Comparison of ENCODE assay signal across 22 cellular contexts in the genomic region with DNA sequence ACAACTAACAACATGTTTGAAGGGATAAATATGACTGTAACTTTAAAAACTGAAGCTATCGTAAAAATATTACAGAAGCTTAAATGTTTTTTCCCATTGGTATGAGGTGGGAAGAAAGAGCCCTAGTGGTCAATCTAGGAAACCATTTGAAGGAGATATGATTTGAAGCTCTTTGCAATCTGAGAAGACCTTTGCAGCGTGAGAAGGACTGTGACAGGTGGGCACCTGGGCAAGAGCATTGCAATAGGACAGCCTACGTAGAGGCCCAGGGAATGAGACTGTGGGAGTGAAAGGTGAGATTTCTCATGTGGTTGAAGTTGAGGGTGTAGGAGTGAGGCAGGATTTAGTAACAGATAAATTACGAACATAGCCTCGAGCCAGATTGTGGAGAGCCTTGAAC.
DNase-seq lines count a peak whose midpoint lies in the region; ATAC-seq, FAIRE-seq and TF ChIP-seq lines count a peak whose summit lies in the region.
"Had no signal": no experiment of that assay in that cellular context is flagged by ENCODE, and none has a peak within 500 bp of the region (broad histone marks: within the 10 kb centered on the region; RNA-seq: fewer than 3 reads in every experiment).

No MANE protein-coding gene starts in this region.

- H3K27me3 Mint-ChIP-seq in HFFc6 (ENCODE audit: insufficient read depth) (no peaks in the 10 kb centered on the region), T-helper 17 cell (peaks cover 18% of the 10 kb centered on the region)
- H3K27me3 Mint-ChIP-seq: activated T-cell treated with anti-CD3 and anti-CD28 coated beads, Interleukin-2, amount 50 U/mL, for 24 hours; CD4-positive, alpha-beta T cell had no signal

- H3K4me3 Mint-ChIP-seq in HFFc6 (no peak overlapping the region), T-helper 17 cell (no peak overlapping the region)
- H3K4me3 Mint-ChIP-seq: activated T-cell treated with anti-CD3 and anti-CD28 coated beads, Interleukin-2, amount 50 U/mL, for 24 hours; CD4-positive, alpha-beta T cell; immature natural killer cell had no signal

- H3K9me3 Mint-ChIP-seq in HFFc6: no peaks in the 10 kb centered on the region
- H3K9me3 Mint-ChIP-seq: activated T-cell treated with anti-CD3 and anti-CD28 coated beads, Interleukin-2, amount 50 U/mL, for 24 hours; CD4-positive, alpha-beta T cell had no signal

- DNase-seq in ELR (ENCODE audit: low read depth): peak; percentile 14
- no peak for DNase-seq in HFFc6
- DNase-seq in amniotic epithelial cell (ENCODE audit: low read depth): peak; percentile 39
- DNase-seq in myocyte (ENCODE audit: low read depth): peak; percentile 7
- no peak for DNase-seq in NCI-H146 (lab: John Stamatoyannopoulos, UW)
- DNase-seq in T-helper 17 cell: no peak
- DNase-seq in RCC 7860 (ENCODE audit: low spot score): no peak
- no peak for DNase-seq in NCI-H82 treated with DMSO at 0.1 percent for 48 hours (lab: John Stamatoyannopoulos, UW; ENCODE audit: unreplicated experiment)
- DNase-seq: activated naive CD4-positive, alpha-beta T cell treated with Interleukin-2 at 50 U/mL for 16 hours; activated T-cell treated with anti-CD3 and anti-CD28 coated beads, Interleukin-2, amount 50 U/mL, for 24 hours; amniotic stem cell; CD4-positive, alpha-beta T cell; cortex of kidney; DMS153; immature natural killer cell; left ventricle myocardium inferior; NCI-H526; spleen; stimulated activated CD4-positive, alpha-beta T cell treated with anti-CD3 and anti-CD28 coated beads, Interleukin-4, amount 100 ng/mL, for 1 hour; stimulated activated naive CD4-positive, alpha-beta T cell; testis had no signal

- H3K4me1 Mint-ChIP-seq in HFFc6 (ENCODE audit: low read depth) (peaks cover 19% of the 10 kb centered on the region), T-helper 17 cell (no peaks in the 10 kb centered on the region)
- H3K4me1 Mint-ChIP-seq: immature natural killer cell had no signal

- peak; percentile 56 for TF ChIP-seq CTCF in HFFc6 (IDR thresholded peaks at IDR 0.05)

- H3K27ac Mint-ChIP-seq in HFFc6 (no peak overlapping the region), T-helper 17 cell (no peak overlapping the region)
- H3K27ac Mint-ChIP-seq: activated T-cell treated with anti-CD3 and anti-CD28 coated beads, Interleukin-2, amount 50 U/mL, for 24 hours; CD4-positive, alpha-beta T cell; immature natural killer cell had no signal

- no peaks in the 10 kb centered on the region for H3K36me3 Mint-ChIP-seq in HFFc6 (ENCODE audit: low read depth)
- H3K36me3 Mint-ChIP-seq in T-helper 17 cell (ENCODE audit: low read depth): no peaks in the 10 kb centered on the region
- H3K36me3 Mint-ChIP-seq: immature natural killer cell had no signal

- H3K9me3 ChIP-seq in T-helper 17 cell (ENCODE audit: control insufficient read depth, low read length, poor library complexity, severe bottlenecking): no peaks in the 10 kb centered on the region
- H3K9me3 ChIP-seq: left ventricle myocardium inferior, spleen, testis had no signal

- no peak for FAIRE-seq in RCC 7860 (lab: Jason Lieb, UNC)

- ATAC-seq in T-helper 17 cell: no peak
- ATAC-seq: Right ventricle myocardium inferior had no signal

Comparison
In these comparisons a context has a peak if more than half of its experiments do, and no peak if none do; other contexts are left out.
1. DNase-seq: peak in ELR (single experiment), amniotic epithelial cell (single experiment) and myocyte (single experiment); none in HFFc6 (single experiment), NCI-H146 (single experiment), T-helper 17 cell (0 of 3), RCC 7860 (single experiment) and NCI-H82 treated with DMSO at 0.1 percent for 48 hours (single experiment).